Comparison of ENCODE assay signal across 27 cellular contexts in the genomic region with DNA sequence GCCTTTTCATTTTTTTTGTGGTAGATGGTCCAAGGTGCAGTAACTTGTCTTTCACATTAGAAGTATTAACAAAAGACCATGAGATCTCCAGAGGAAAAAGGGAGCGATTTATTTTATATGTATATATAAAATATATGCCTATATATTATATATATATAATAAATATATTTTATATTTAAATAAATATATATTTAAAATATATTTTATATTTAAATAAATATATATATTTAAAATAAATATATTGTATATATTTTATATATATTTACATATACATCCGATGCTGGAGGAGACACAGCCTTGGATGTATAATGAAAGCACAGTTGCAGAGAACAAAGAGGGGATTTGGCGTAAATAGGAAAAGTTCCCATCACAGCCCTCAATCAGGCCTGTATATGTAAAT.
"Had no signal": no experiment of that assay in that cellular context is flagged by ENCODE, and none has a peak within 500 bp of the region (broad histone marks: within the 10 kb centered on the region; RNA-seq: fewer than 3 reads in every experiment).

No MANE protein-coding gene starts in this region.

- H3K4me3 ChIP-seq: left ventricle myocardium inferior, lung, neural progenitor cell, right atrium auricular region, right lobe of liver, suprapubic skin, thoracic aorta, tibial artery, upper lobe of right lung had no signal

- FAIRE-seq: islet of Langerhans, urothelium cell line had no signal

- H3K9me3 Mint-ChIP-seq: nephron progenitor cell, neural progenitor cell had no signal

- H3K36me3 Mint-ChIP-seq: immature natural killer cell, mesothelial cell of epicardium, naive B cell, natural killer cell, neural progenitor cell had no signal

- H3K27me3 ChIP-seq: neural progenitor cell, neutrophil, right atrium auricular region, right lobe of liver, suprapubic skin, tibial artery, upper lobe of right lung had no signal

- H3K36me3 ChIP-seq: left ventricle myocardium inferior, neural progenitor cell, neutrophil, right atrium auricular region, right lobe of liver, suprapubic skin, thoracic aorta, tibial artery, upper lobe of right lung had no signal

- H3K27ac Mint-ChIP-seq: immature natural killer cell; mesothelial cell of epicardium; naive B cell; natural killer cell; nephron progenitor cell; neural progenitor cell; progenitor cell of endocrine pancreas; stimulated activated naive CD8-positive, alpha-beta T cell treated with anti-CD3 and anti-CD28 coated beads, Interleukin-15, Interleukin-2, amounts not matched to agents 100 ng/mL and 50 ng/mL, for 24 hours had no signal

- H3K27ac ChIP-seq: left ventricle myocardium inferior, neural progenitor cell, neutrophil, right atrium auricular region, right lobe of liver, suprapubic skin, thoracic aorta, tibial artery, upper lobe of right lung had no signal

- H3K9me3 ChIP-seq: neutrophil, right atrium auricular region, right lobe of liver, suprapubic skin, thoracic aorta, tibial artery, upper lobe of right lung had no signal

- ATAC-seq: natural killer cell, right lobe of liver, upper lobe of right lung had no signal

- H3K4me1 ChIP-seq: left ventricle myocardium inferior, neural progenitor cell, right atrium auricular region, right lobe of liver, suprapubic skin, tibial artery, upper lobe of right lung had no signal

- DNase-seq: hypothalamus; immature natural killer cell; left ventricle myocardium inferior; naive B cell; natural killer cell; nephron progenitor cell; occipital lobe; right lobe of liver; stimulated activated CD4-positive, alpha-beta T cell treated with anti-CD3 and anti-CD28 coated beads, Interleukin-12 subunit alpha, Interleukin-12 subunit beta, amount 100 ng/mL, for 4 hours; stimulated activated CD4-positive, alpha-beta T cell treated with anti-CD3 and anti-CD28 coated beads, Interleukin-15, amount 100 ng/mL, for 24 hours; stimulated activated CD4-positive, alpha-beta T cell treated with anti-CD3 and anti-CD28 coated beads, Interleukin-2, amount 100 ng/mL, for 24 hours; stimulated activated CD4-positive, alpha-beta T cell treated with anti-CD3 and anti-CD28 coated beads, Interleukin-4, amount 100 ng/mL, for 1 hour; stimulated activated naive CD4-positive, alpha-beta T cell; tibial artery; trophoblast cell; upper lobe of right lung had no signal

- H3K4me3 Mint-ChIP-seq: immature natural killer cell; mesothelial cell of epicardium; naive B cell; natural killer cell; nephron progenitor cell; neural progenitor cell; stimulated activated naive CD8-positive, alpha-beta T cell treated with anti-CD3 and anti-CD28 coated beads, Interleukin-15, Interleukin-2, amounts not matched to agents 100 ng/mL and 50 ng/mL, for 24 hours had no signal

- H3K4me1 Mint-ChIP-seq: immature natural killer cell, mesothelial cell of epicardium, naive B cell, natural killer cell, nephron progenitor cell, neural progenitor cell had no signal
